Comparison of ENCODE assay signal across 18 cellular contexts in the genomic region with DNA sequence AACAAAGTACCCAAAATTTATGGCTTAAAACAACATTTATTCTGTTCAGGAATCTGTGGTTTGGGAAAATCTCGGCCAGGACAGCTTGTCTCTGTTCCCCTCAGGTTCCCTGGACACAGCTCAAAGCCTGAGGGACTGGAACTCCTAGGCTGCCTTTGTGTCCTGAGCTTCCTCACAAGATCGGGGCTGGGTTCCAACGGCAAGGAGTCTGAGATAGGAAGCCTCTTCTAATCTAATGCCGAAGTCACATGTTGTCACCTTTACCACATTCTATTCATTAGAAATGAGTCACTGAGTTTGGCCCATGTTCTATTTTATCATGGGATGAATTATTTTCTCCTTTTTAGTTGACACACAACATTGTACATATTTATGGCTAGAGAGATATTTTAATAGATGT.
DNase-seq lines count a peak whose midpoint lies in the region; ATAC-seq, FAIRE-seq and TF ChIP-seq lines count a peak whose summit lies in the region.
"Had no signal": no experiment of that assay in that cellular context is flagged by ENCODE, and none has a peak within 500 bp of the region (broad histone marks: within the 10 kb centered on the region; RNA-seq: fewer than 3 reads in every experiment).

No MANE protein-coding gene starts in this region.

- no peaks in the 10 kb centered on the region for H4K20me1 ChIP-seq in PC-3 (ENCODE audit: low read length)

- H3K27me3 ChIP-seq in PC-3 (ENCODE audit: low read length) (no peaks in the 10 kb centered on the region), BE2C (no peaks in the 10 kb centered on the region)

- H3K4me1 ChIP-seq in PC-3 (ENCODE audit: insufficient read depth, low read length) (no peaks in the 10 kb centered on the region), BE2C (no peaks in the 10 kb centered on the region)

- DNase-seq in left ventricle myocardium superior (no peak), cardiac septum (ENCODE audit: low spot score) (no peak), astrocyte of the hippocampus (ENCODE audit: low read depth, low spot score) (peak; percentile 41), foreskin melanocyte (peak; percentile 55), urothelium cell line (ENCODE audit: low spot score) (peak; percentile 3), PC-3 (no peak), BE2C (no peak)
- DNase-seq: Calu3; CD4-positive, alpha-beta T cell; MV-4-11; NCI-H1417 treated with DMSO at 0.1 percent for 48 hours; NCI-H2029; NCI-H2171; NCI-H446; NCI-H748 treated with DMSO at 0.1 percent for 48 hours had no signal

- CTCF ChIA-PET in PC-3 (lab: Charles Lee): no interaction called here

- BruUV-seq in PC-3 (replicated peaks; lab: Mats Ljungman, UMichigan): no TSS peak

- no peak overlapping the region for H3K9ac ChIP-seq in PC-3 (ENCODE audit: low read length)

- no peaks in the 10 kb centered on the region for H3F3A ChIP-seq in PC-3 (ENCODE audit: low read length, unreplicated experiment)

- intact Hi-C loops in left ventricle myocardium superior (cut with micrococcal nuclease) (no loop called here), cardiac septum (cut with DNase I) (no loop called here), PC-3 (cut with micrococcal nuclease) (loop anchor here (10.0 kb wide), 1 partner anchor 105 kb away; no protein-coding TSS in a partner anchor)

- H3K9me2 ChIP-seq in PC-3 (replicated peaks; ENCODE audit: low read length): no peaks in the 10 kb centered on the region

- POLR2A ChIA-PET in PC-3 (lab: Charles Lee; ENCODE audit: unreplicated experiment): no interaction called here

- H2AFZ ChIP-seq in PC-3 (ENCODE audit: low read length): no peak overlapping the region

- H3K4me3 ChIP-seq in PC-3 (ENCODE audit: low read length) (no peak overlapping the region), BE2C (ENCODE audit: low read depth, low read length) (no peak overlapping the region)
- H3K4me3 ChIP-seq: K562 had no signal

- H3K9me3 ChIP-seq in PC-3 (ENCODE audit: low read length) (no peaks in the 10 kb centered on the region), BE2C (no peaks in the 10 kb centered on the region)

- peak; percentile 77 for ATAC-seq in left ventricle myocardium superior
- no peak for ATAC-seq in GM19452 (IDR thresholded peaks at IDR 0.05; ENCODE audit: unreplicated experiment)
- no peak for ATAC-seq in PC-3
- ATAC-seq: K562 had no signal

- no peak overlapping the region for H3K4me2 ChIP-seq in PC-3 (ENCODE audit: low read length)

- no peak for FAIRE-seq in urothelium cell line (lab: Jason Lieb, UNC)
- FAIRE-seq: H1, K562 had no signal

- no peak overlapping the region for H3K27ac ChIP-seq in PC-3 (ENCODE audit: low read length)

- TF ChIP-seq CTCF in PC-3 (conservative IDR thresholded peaks at IDR 0.05; ENCODE audit: low read depth, low read length) (no peak), BE2C (IDR thresholded peaks at IDR 0.05; ENCODE audit: low read depth, low read length) (no peak)

- H3K36me3 ChIP-seq in PC-3 (ENCODE audit: low read depth, low read length) (peaks cover 4% of the 10 kb centered on the region; the same call in 1 of the 2 replicates), BE2C (no peaks in the 10 kb centered on the region)

- H3K79me2 ChIP-seq in PC-3 (ENCODE audit: low read length): no peaks in the 10 kb centered on the region

Comparison
In these comparisons a context has a peak if more than half of its experiments do, and no peak if none do; other contexts are left out.
1. DNase-seq: peak in astrocyte of the hippocampus (single experiment), foreskin melanocyte (single experiment) and urothelium cell line (single experiment); none in left ventricle myocardium superior (single experiment), cardiac septum (single experiment), PC-3 (single experiment) and BE2C (single experiment).